Comparison of ENCODE assay signal across 1 cellular context in the genomic region with DNA sequence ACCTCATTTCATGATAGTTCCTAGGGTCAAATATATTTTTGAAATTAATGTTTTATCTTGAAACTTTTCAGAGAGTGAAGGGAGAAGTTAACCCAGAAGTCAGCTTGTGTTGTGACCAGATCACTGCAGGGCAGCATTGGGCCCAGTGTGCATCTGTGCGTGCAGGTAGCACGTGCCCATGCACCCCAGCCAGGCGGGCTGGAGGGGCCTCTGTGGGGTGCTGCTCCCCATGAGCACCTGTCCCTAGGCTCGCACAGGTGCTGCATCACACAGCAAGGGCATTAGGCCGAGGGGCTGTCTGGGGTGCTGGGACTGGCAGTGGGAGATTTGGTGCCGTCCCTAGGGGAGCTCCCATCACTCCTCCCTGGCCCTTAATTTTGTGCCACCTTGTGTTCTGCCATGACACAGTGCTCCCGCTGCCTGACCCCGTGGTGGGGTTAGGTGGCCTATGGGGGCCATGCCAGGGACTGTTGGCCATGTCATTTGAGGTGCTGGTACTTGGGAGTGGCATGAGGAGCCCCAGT.
TF ChIP-seq lines count a peak whose summit lies in the region.

No MANE protein-coding gene starts in this region.

TF ChIP-seq in SK-N-SH treated with all-trans-retinoic acid at 6 μM for 48 hours, 23 proteins besides CTCF, POLR2A, EP300 and RAD21 (continued from another document):
- no peak for TF ChIP-seq ZNF565 (CRISPR knock-in tag; conservative IDR thresholded peaks at IDR 0.05; ENCODE audit: low read depth)
- TF ChIP-seq TOX (CRISPR knock-in tag; IDR thresholded peaks at IDR 0.05; ENCODE audit: borderline replicate concordance): no peak
- TF ChIP-seq ISL1 (CRISPR knock-in tag; IDR thresholded peaks at IDR 0.05): no peak
- no peak for TF ChIP-seq PPARA (CRISPR knock-in tag; IDR thresholded peaks at IDR 0.05; ENCODE audit: borderline replicate concordance)
- TF ChIP-seq, protein P1, sequence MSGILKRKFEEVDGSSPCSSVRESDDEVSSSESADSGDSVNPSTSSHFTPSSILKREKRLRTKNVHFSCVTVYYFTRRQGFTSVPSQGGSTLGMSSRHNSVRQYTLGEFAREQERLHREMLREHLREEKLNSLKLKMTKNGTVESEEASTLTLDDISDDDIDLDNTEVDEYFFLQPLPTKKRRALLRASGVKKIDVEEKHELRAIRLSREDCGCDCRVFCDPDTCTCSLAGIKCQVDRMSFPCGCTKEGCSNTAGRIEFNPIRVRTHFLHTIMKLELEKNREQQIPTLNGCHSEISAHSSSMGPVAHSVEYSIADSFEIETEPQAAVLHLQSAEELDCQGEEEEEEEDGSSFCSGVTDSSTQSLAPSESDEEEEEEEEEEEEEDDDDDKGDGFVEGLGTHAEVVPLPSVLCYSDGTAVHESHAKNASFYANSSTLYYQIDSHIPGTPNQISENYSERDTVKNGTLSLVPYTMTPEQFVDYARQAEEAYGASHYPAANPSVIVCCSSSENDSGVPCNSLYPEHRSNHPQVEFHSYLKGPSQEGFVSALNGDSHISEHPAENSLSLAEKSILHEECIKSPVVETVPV (CRISPR knock-in tag; IDR thresholded peaks at IDR 0.05): no peak
- TF ChIP-seq, protein P2, sequence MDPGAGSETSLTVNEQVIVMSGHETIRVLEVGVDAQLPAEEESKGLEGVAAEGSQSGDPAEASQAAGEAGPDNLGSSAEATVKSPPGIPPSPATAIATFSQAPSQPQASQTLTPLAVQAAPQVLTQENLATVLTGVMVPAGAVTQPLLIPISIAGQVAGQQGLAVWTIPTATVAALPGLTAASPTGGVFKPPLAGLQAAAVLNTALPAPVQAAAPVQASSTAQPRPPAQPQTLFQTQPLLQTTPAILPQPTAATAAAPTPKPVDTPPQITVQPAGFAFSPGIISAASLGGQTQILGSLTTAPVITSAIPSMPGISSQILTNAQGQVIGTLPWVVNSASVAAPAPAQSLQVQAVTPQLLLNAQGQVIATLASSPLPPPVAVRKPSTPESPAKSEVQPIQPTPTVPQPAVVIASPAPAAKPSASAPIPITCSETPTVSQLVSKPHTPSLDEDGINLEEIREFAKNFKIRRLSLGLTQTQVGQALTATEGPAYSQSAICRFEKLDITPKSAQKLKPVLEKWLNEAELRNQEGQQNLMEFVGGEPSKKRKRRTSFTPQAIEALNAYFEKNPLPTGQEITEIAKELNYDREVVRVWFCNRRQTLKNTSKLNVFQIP (CRISPR knock-in tag; IDR thresholded peaks at IDR 0.05; ENCODE audit: borderline replicate concordance, low read depth): no peak
- TF ChIP-seq ZFP30 (CRISPR knock-in tag; IDR thresholded peaks at IDR 0.05): no peak
- TF ChIP-seq ESRRG (CRISPR knock-in tag; IDR thresholded peaks at IDR 0.05): no peak
- TF ChIP-seq SNAI2 (CRISPR knock-in tag; IDR thresholded peaks at IDR 0.05): no peak
- TF ChIP-seq ZFP3 (CRISPR knock-in tag; IDR thresholded peaks at IDR 0.05): no peak
- no peak for TF ChIP-seq RARB (CRISPR knock-in tag; IDR thresholded peaks at IDR 0.05)
- no peak for TF ChIP-seq BACH2 (CRISPR knock-in tag; IDR thresholded peaks at IDR 0.05; ENCODE audit: borderline replicate concordance)
- TF ChIP-seq OSR1 (CRISPR knock-in tag; IDR thresholded peaks at IDR 0.05): no peak
- TF ChIP-seq ZNF8 (CRISPR knock-in tag; IDR thresholded peaks at IDR 0.05): no peak
- no peak for TF ChIP-seq ZC3H10 (CRISPR knock-in tag; IDR thresholded peaks at IDR 0.05)
